ENCODE assay signal across 22 cellular contexts in genomic region chr17:4301066-4301465, GRCh38. TPM values are rescaled to one million over a fixed set of nuclear protein-coding genes. Genes with fewer than 3 reads are reported as not detected.
DNase-seq lines count a peak whose midpoint lies in the region; ATAC-seq and TF ChIP-seq lines count a peak whose summit lies in the region.
"Had no signal": no experiment of that assay in that cellular context is flagged by ENCODE, and none has a peak within 500 bp of the region (broad histone marks: within the 10 kb centered on the region; RNA-seq: fewer than 3 reads in every experiment).

No MANE protein-coding gene starts in this region.

- WGBS in esophagus muscularis mucosa: 61% methylated on average over 5 of the region's 5 CpGs

- intact Hi-C loops in Right ventricle myocardium inferior (cut with DNase I) (loop anchor here (5.0 kb wide), 1 partner anchor 84 kb away; no protein-coding TSS in a partner anchor), cardiac septum (cut with DNase I) (loop anchor here (5.0 kb wide), 1 partner anchor 84 kb away; no protein-coding TSS in a partner anchor), esophagus muscularis mucosa (cut with DNase I) (no loop called here), breast epithelium (cut with DNase I; ENCODE audit: low total_unique reads) (no loop called here)

- DNase-seq in Right ventricle myocardium inferior (ENCODE audit: missing footprints) (no peak), cardiac septum (ENCODE audit: low spot score) (no peak), esophagus muscularis mucosa (ENCODE audit: extremely low spot score) (no peak), midbrain (lab: John Stamatoyannopoulos, UW) (peak; percentile 76), superior temporal gyrus (ENCODE audit: extremely low spot score) (peak; percentile 93), NCI-H524 treated with DMSO at 0.1 percent for 48 hours (lab: John Stamatoyannopoulos, UW) (no peak), dedifferentiated amniotic fluid mesenchymal stem cell (ENCODE audit: extremely low spot score) (no peak), breast epithelium (ENCODE audit: low spot score in 2 of 2) (no peak)
- DNase-seq: 8988T; activated CD8-positive, alpha-beta T cell treated with anti-CD3 and anti-CD28 coated beads for 36 hours; activated naive CD4-positive, alpha-beta T cell treated with anti-CD3 and anti-CD28 coated beads, Interleukin-2, amount 50 U/mL, for 16 hours; activated T-cell treated with anti-CD3 and anti-CD28 coated beads, Interleukin-2, amount 50 U/mL, for 1 hour; H9; NCI-H1092 treated with DMSO at 0.1 percent for 48 hours; NCI-H2107; NCI-H69; OCI-M1; stimulated activated CD4-positive, alpha-beta T cell treated with anti-CD3 and anti-CD28 coated beads, Interleukin-2, amount 100 ng/mL, for 24 hours; stimulated activated naive CD8-positive, alpha-beta T cell treated with anti-CD3 and anti-CD28 coated beads, Interleukin-15, Interleukin-2, amounts not matched to agents 100 U/mL and 50 U/mL, for 24 hours; T-helper 17 cell; WERI-Rb-1 had no signal

- TF ChIP-seq POLR2A in esophagus muscularis mucosa (IDR thresholded peaks at IDR 0.05; ENCODE audit: low read depth): no peak
- TF ChIP-seq POLR2A in breast epithelium (IDR thresholded peaks at IDR 0.05): no peak

- H3K27ac ChIP-seq in esophagus muscularis mucosa (replicated peaks in 1 of 4) (peak overlapping the region; percentile 48 to 73 (median 60)), breast epithelium (no peak overlapping the region)
- H3K27ac ChIP-seq: epithelial cell of prostate, WERI-Rb-1 had no signal

- TF ChIP-seq CTCF in esophagus muscularis mucosa (IDR thresholded peaks at IDR 0.05) (no peak), breast epithelium (IDR thresholded peaks at IDR 0.05) (no peak)

- TF ChIP-seq EP300 in esophagus muscularis mucosa (IDR thresholded peaks at IDR 0.05): no peak

- H3K36me3 ChIP-seq in esophagus muscularis mucosa (peaks cover 0 to 24% (median 14%) of the 10 kb centered on the region in 4 donors), breast epithelium (no peaks in the 10 kb centered on the region)

- ATAC-seq in Right ventricle myocardium inferior: peak; percentile 51
- ATAC-seq: activated CD8-positive, alpha-beta T cell treated with anti-CD3 and anti-CD28 coated beads for 36 hours; stimulated activated naive CD8-positive, alpha-beta T cell treated with anti-CD3 and anti-CD28 coated beads, Interleukin-15, Interleukin-2, amounts not matched to agents 100 U/mL and 50 U/mL, for 24 hours; T-helper 17 cell had no signal

- H3K4me1 ChIP-seq in esophagus muscularis mucosa (peaks cover 19 to 65% (median 52%) of the 10 kb centered on the region in 4 donors), breast epithelium (no peaks in the 10 kb centered on the region)

- H3K9me3 ChIP-seq in esophagus muscularis mucosa (no peaks in the 10 kb centered on the region), breast epithelium (no peaks in the 10 kb centered on the region)

- H3K4me3 ChIP-seq in esophagus muscularis mucosa: no peak overlapping the region
- H3K4me3 ChIP-seq in breast epithelium: no peak overlapping the region

- H3K27me3 ChIP-seq in esophagus muscularis mucosa: no peaks in the 10 kb centered on the region
- no peaks in the 10 kb centered on the region for H3K27me3 ChIP-seq in breast epithelium

RNA-seq across cellular contexts. Expression of gene ANKFY1, which starts 37.3 kb away (rescaled TPM):
- total RNA-seq in Right ventricle myocardium inferior: 23.3 TPM
- total RNA-seq in cardiac septum: 21.4 TPM
- 10 to 100 TPM; 28.2 to 41.0 (median 36.7) TPM for total RNA-seq in esophagus muscularis mucosa
- 10 to 100 TPM; 36.3 to 44.2 (median 42.1) TPM for total RNA-seq in breast epithelium

Comparison
In these comparisons a context has a peak if more than half of its experiments do, and no peak if none do; other contexts are left out.
1. DNase-seq: peak in midbrain (single experiment) and superior temporal gyrus (single experiment); none in Right ventricle myocardium inferior (single experiment), cardiac septum (single experiment), esophagus muscularis mucosa (single experiment), NCI-H524 treated with DMSO at 0.1 percent for 48 hours (single experiment), dedifferentiated amniotic fluid mesenchymal stem cell (single experiment) and breast epithelium (0 of 2).
2. H3K27ac ChIP-seq: peak in esophagus muscularis mucosa (4 of 4); none in breast epithelium (0 of 2).
3. intact Hi-C loops: an anchor here in Right ventricle myocardium inferior (5.0 kb wide) and cardiac septum (5.0 kb wide); none called in esophagus muscularis mucosa and breast epithelium.